2 cellular contexts compared by ENCODE assay signal in the genomic region with DNA sequence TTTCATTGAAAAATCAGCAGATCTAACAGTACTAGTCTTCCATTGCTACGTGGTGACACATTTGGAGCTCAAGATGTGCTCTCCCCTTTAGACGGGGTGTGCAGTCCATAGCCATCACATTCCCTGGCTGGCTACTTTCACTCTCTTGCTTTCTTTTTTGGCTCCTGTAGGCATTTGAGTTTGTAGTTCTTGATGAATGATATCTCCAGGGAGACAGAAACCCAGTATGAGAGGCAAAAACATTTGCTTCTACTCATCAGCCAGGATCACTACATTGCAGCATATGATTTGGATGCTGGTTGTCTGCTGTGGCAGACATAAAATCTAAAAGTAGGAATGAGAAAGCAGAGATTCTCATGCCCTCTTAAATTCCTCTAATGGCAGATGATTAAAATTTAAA.
TF ChIP-seq lines count a peak whose summit lies in the region.

No MANE protein-coding gene starts in this region.

TF ChIP-seq in SK-N-SH treated with all-trans-retinoic acid at 6 μM for 48 hours, 23 proteins besides CTCF, POLR2A, EP300 and RAD21 (continued from another document):
- TF ChIP-seq, protein P1, sequence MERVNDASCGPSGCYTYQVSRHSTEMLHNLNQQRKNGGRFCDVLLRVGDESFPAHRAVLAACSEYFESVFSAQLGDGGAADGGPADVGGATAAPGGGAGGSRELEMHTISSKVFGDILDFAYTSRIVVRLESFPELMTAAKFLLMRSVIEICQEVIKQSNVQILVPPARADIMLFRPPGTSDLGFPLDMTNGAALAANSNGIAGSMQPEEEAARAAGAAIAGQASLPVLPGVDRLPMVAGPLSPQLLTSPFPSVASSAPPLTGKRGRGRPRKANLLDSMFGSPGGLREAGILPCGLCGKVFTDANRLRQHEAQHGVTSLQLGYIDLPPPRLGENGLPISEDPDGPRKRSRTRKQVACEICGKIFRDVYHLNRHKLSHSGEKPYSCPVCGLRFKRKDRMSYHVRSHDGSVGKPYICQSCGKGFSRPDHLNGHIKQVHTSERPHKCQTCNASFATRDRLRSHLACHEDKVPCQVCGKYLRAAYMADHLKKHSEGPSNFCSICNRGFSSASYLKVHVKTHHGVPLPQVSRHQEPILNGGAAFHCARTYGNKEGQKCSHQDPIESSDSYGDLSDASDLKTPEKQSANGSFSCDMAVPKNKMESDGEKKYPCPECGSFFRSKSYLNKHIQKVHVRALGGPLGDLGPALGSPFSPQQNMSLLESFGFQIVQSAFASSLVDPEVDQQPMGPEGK (CRISPR knock-in tag; IDR thresholded peaks at IDR 0.05; ENCODE audit: borderline replicate concordance), result no peak
- TF ChIP-seq ISL1 (CRISPR knock-in tag; IDR thresholded peaks at IDR 0.05) (no peak), RARB (CRISPR knock-in tag; IDR thresholded peaks at IDR 0.05) (no peak), SNAI2 (CRISPR knock-in tag; IDR thresholded peaks at IDR 0.05) (no peak), CSDC2 (CRISPR knock-in tag; IDR thresholded peaks at IDR 0.05) (no peak), CSRNP3 (CRISPR knock-in tag; IDR thresholded peaks at IDR 0.05) (no peak), ZNF8 (CRISPR knock-in tag; IDR thresholded peaks at IDR 0.05) (no peak), CREB5 (CRISPR knock-in tag; IDR thresholded peaks at IDR 0.05; ENCODE audit: low read depth) (no peak), ZC3H10 (CRISPR knock-in tag; IDR thresholded peaks at IDR 0.05) (no peak), TCF4 (CRISPR knock-in tag; IDR thresholded peaks at IDR 0.05; ENCODE audit: borderline replicate concordance) (no peak), GLIS3 (CRISPR knock-in tag; IDR thresholded peaks at IDR 0.05) (no peak), ZNF70 (CRISPR knock-in tag; IDR thresholded peaks at IDR 0.05) (no peak), ZFP3 (CRISPR knock-in tag; IDR thresholded peaks at IDR 0.05) (no peak), ZNF565 (CRISPR knock-in tag; conservative IDR thresholded peaks at IDR 0.05; ENCODE audit: low read depth) (no peak), PPARA (CRISPR knock-in tag; IDR thresholded peaks at IDR 0.05; ENCODE audit: borderline replicate concordance) (no peak)
- TF ChIP-seq, protein P2, sequence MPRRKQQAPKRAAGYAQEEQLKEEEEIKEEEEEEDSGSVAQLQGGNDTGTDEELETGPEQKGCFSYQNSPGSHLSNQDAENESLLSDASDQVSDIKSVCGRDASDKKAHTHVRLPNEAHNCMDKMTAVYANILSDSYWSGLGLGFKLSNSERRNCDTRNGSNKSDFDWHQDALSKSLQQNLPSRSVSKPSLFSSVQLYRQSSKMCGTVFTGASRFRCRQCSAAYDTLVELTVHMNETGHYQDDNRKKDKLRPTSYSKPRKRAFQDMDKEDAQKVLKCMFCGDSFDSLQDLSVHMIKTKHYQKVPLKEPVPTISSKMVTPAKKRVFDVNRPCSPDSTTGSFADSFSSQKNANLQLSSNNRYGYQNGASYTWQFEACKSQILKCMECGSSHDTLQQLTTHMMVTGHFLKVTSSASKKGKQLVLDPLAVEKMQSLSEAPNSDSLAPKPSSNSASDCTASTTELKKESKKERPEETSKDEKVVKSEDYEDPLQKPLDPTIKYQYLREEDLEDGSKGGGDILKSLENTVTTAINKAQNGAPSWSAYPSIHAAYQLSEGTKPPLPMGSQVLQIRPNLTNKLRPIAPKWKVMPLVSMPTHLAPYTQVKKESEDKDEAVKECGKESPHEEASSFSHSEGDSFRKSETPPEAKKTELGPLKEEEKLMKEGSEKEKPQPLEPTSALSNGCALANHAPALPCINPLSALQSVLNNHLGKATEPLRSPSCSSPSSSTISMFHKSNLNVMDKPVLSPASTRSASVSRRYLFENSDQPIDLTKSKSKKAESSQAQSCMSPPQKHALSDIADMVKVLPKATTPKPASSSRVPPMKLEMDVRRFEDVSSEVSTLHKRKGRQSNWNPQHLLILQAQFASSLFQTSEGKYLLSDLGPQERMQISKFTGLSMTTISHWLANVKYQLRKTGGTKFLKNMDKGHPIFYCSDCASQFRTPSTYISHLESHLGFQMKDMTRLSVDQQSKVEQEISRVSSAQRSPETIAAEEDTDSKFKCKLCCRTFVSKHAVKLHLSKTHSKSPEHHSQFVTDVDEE (CRISPR knock-in tag; IDR thresholded peaks at IDR 0.05), result no peak
- TF ChIP-seq, protein P3, sequence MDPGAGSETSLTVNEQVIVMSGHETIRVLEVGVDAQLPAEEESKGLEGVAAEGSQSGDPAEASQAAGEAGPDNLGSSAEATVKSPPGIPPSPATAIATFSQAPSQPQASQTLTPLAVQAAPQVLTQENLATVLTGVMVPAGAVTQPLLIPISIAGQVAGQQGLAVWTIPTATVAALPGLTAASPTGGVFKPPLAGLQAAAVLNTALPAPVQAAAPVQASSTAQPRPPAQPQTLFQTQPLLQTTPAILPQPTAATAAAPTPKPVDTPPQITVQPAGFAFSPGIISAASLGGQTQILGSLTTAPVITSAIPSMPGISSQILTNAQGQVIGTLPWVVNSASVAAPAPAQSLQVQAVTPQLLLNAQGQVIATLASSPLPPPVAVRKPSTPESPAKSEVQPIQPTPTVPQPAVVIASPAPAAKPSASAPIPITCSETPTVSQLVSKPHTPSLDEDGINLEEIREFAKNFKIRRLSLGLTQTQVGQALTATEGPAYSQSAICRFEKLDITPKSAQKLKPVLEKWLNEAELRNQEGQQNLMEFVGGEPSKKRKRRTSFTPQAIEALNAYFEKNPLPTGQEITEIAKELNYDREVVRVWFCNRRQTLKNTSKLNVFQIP (CRISPR knock-in tag; IDR thresholded peaks at IDR 0.05; ENCODE audit: borderline replicate concordance, low read depth), result no peak

TF ChIP-seq in SK-N-SH, 30 proteins besides CTCF, POLR2A, EP300 and RAD21 (continued from another document):
- TF ChIP-seq USF2 (IDR thresholded peaks at IDR 0.05; ENCODE audit: borderline replicate concordance, low read depth, low read length) (no peak), MXI1 (IDR thresholded peaks at IDR 0.05; ENCODE audit: low read depth, low read length) (no peak), TAF1 (IDR thresholded peaks at IDR 0.05; ENCODE audit: borderline replicate concordance, low read depth, low read length) (no peak), JUND (IDR thresholded peaks at IDR 0.05) (no peak), NRF1 (IDR thresholded peaks at IDR 0.05; ENCODE audit: low read depth, low read length) (no peak), GATA2 (CRISPR knock-in tag; IDR thresholded peaks at IDR 0.05) (no peak), MEF2A (IDR thresholded peaks at IDR 0.05; ENCODE audit: borderline replicate concordance, low read depth) (no peak)
